In genomic region chr3:55719508-55719907, GRCh38 we compare ENCODE assay signal across 17 cellular contexts.
DNase-seq lines count a peak whose midpoint lies in the region; ATAC-seq and TF ChIP-seq lines count a peak whose summit lies in the region.
"Had no signal": no experiment of that assay in that cellular context is flagged by ENCODE, and none has a peak within 500 bp of the region (broad histone marks: within the 10 kb centered on the region; RNA-seq: fewer than 3 reads in every experiment).

No MANE protein-coding gene starts in this region.

- H3K4me1 ChIP-seq in Karpas-422 (ENCODE audit: low read length) (peaks cover 82% of the 10 kb centered on the region), esophagus muscularis mucosa (peaks cover 0 to 7% (median 3%) of the 10 kb centered on the region in 4 donors), psoas muscle (no peaks in the 10 kb centered on the region)
- H3K4me1 ChIP-seq: BE2C had no signal

- H3K27ac Mint-ChIP-seq in activated naive CD8-positive, alpha-beta T cell treated with anti-CD3 and anti-CD28 coated beads, Interleukin-2, amount 50 U/mL, for 24 hours, result no peak overlapping the region
- H3K27ac Mint-ChIP-seq: CD4-positive, alpha-beta T cell had no signal

- no peaks in the 10 kb centered on the region for H3K79me2 ChIP-seq in Karpas-422 (ENCODE audit: low read length)

- H3K36me3 Mint-ChIP-seq in activated naive CD8-positive, alpha-beta T cell treated with anti-CD3 and anti-CD28 coated beads, Interleukin-2, amount 50 U/mL, for 24 hours (ENCODE audit: low read depth), result no peaks in the 10 kb centered on the region

- H3K27me3 ChIP-seq in Karpas-422 (ENCODE audit: low read length) (no peaks in the 10 kb centered on the region), esophagus muscularis mucosa (no peaks in the 10 kb centered on the region), psoas muscle (ENCODE audit: insufficient read depth in 3 of 3, low read length in 2 of 3) (no peaks in the 10 kb centered on the region)
- H3K27me3 ChIP-seq: BE2C had no signal

- no peak overlapping the region for H3K4me3 ChIP-seq in Karpas-422 (ENCODE audit: low read length)
- no peak overlapping the region for H3K4me3 ChIP-seq in esophagus muscularis mucosa
- H3K4me3 ChIP-seq in psoas muscle, result no peak overlapping the region
- H3K4me3 ChIP-seq: K562 had no signal

- TF ChIP-seq POLR2A in esophagus muscularis mucosa (IDR thresholded peaks at IDR 0.05; ENCODE audit: low read depth), result no peak

- H2AFZ ChIP-seq in Karpas-422 (ENCODE audit: low read length), result peak overlapping the region; percentile 41; the same call in 1 of the 2 replicates

- TF ChIP-seq CTCF in esophagus muscularis mucosa (IDR thresholded peaks at IDR 0.05) (no peak), psoas muscle (IDR thresholded peaks at IDR 0.05) (no peak)

- H3K9me2 ChIP-seq in Karpas-422 (replicated peaks; ENCODE audit: insufficient read depth, low read length), result no peaks in the 10 kb centered on the region

- no peaks in the 10 kb centered on the region for H3K9me3 Mint-ChIP-seq in activated naive CD8-positive, alpha-beta T cell treated with anti-CD3 and anti-CD28 coated beads, Interleukin-2, amount 50 U/mL, for 24 hours

- no peaks in the 10 kb centered on the region for H4K20me1 ChIP-seq in Karpas-422 (ENCODE audit: insufficient read depth, low read depth, low read length)

- H3K27ac ChIP-seq in Karpas-422 (ENCODE audit: low read length), result peak overlapping the region; percentile 86
- no peak overlapping the region for H3K27ac ChIP-seq in esophagus muscularis mucosa (replicated peaks in 1 of 4)
- no peak overlapping the region for H3K27ac ChIP-seq in psoas muscle

- intact Hi-C loops in esophagus muscularis mucosa (cut with DNase I) (loop anchor here (10.0 kb wide), 1 partner anchor 865 kb away; no protein-coding TSS in a partner anchor), psoas muscle (cut with DNase I) (no loop called here)

- H3K9ac ChIP-seq in Karpas-422 (ENCODE audit: low read length), result peak overlapping the region; percentile 39

- peaks cover 13% of the 10 kb centered on the region for H3K27me3 Mint-ChIP-seq in activated naive CD8-positive, alpha-beta T cell treated with anti-CD3 and anti-CD28 coated beads, Interleukin-2, amount 50 U/mL, for 24 hours

- no peaks in the 10 kb centered on the region for H3K9me3 ChIP-seq in Karpas-422 (ENCODE audit: low read length)
- H3K9me3 ChIP-seq in esophagus muscularis mucosa, result no peaks in the 10 kb centered on the region
- no peaks in the 10 kb centered on the region for H3K9me3 ChIP-seq in psoas muscle
- H3K9me3 ChIP-seq: BE2C had no signal

- TF ChIP-seq EP300 in esophagus muscularis mucosa (IDR thresholded peaks at IDR 0.05), result no peak

- DNase-seq in Karpas-422 (peak; percentile 41), esophagus muscularis mucosa (ENCODE audit: extremely low spot score) (peak; percentile 53), psoas muscle (peak in 1 of 2 donors; percentile 52), NCI-H446 treated with DMSO at 0.1 percent for 48 hours (lab: John Stamatoyannopoulos, UW) (no peak)
- no peak for DNase-seq in activated naive CD8-positive, alpha-beta T cell treated with anti-CD3 and anti-CD28 coated beads, Interleukin-2, amount 50 U/mL, for 24 hours
- DNase-seq: BE2C; CD4-positive, alpha-beta T cell; H7; MV-4-11; NCI-H1417; NCI-H1930; NCI-H2171; NCI-H774 had no signal

- peak in 3 of 4 donors; percentile 25 to 67 (median 53) for ATAC-seq in psoas muscle
- no peak for ATAC-seq in HG02981 (IDR thresholded peaks at IDR 0.05; ENCODE audit: unreplicated experiment)
- ATAC-seq in activated naive CD8-positive, alpha-beta T cell treated with anti-CD3 and anti-CD28 coated beads, Interleukin-2, amount 50 U/mL, for 24 hours, result no peak
- no peak for ATAC-seq in GM21737 (IDR thresholded peaks at IDR 0.05; ENCODE audit: unreplicated experiment)
- ATAC-seq: K562, Panc1 had no signal

- H3K4me3 Mint-ChIP-seq in activated naive CD8-positive, alpha-beta T cell treated with anti-CD3 and anti-CD28 coated beads, Interleukin-2, amount 50 U/mL, for 24 hours, result no peak overlapping the region
- H3K4me3 Mint-ChIP-seq: CD4-positive, alpha-beta T cell had no signal

- H3K36me3 ChIP-seq in Karpas-422 (ENCODE audit: insufficient read depth, low read length) (no peaks in the 10 kb centered on the region), esophagus muscularis mucosa (no peaks in the 10 kb centered on the region), psoas muscle (ENCODE audit: insufficient read depth in 1 of 2, low read depth in 1 of 2) (no peaks in the 10 kb centered on the region)
- H3K36me3 ChIP-seq: BE2C had no signal

- no peaks in the 10 kb centered on the region for H3K4me1 Mint-ChIP-seq in activated naive CD8-positive, alpha-beta T cell treated with anti-CD3 and anti-CD28 coated beads, Interleukin-2, amount 50 U/mL, for 24 hours

- peak overlapping the region; percentile 38 for H3K4me2 ChIP-seq in Karpas-422 (ENCODE audit: low read depth, low read length, poor library complexity, severe bottlenecking)

Comparison
In these comparisons a context has a peak if more than half of its experiments do, and no peak if none do; other contexts are left out.
1. DNase-seq: peak in Karpas-422 (single experiment) and esophagus muscularis mucosa (single experiment); none in activated naive CD8-positive, alpha-beta T cell treated with anti-CD3 and anti-CD28 coated beads, Interleukin-2, amount 50 U/mL, for 24 hours (single experiment) and NCI-H446 treated with DMSO at 0.1 percent for 48 hours (single experiment).
2. ATAC-seq: peak in psoas muscle (3 of 4); none in HG02981 (single experiment), activated naive CD8-positive, alpha-beta T cell treated with anti-CD3 and anti-CD28 coated beads, Interleukin-2, amount 50 U/mL, for 24 hours (single experiment) and GM21737 (single experiment).